ENCODE assay signal across 8 cellular contexts in genomic region chr22:27113211-27114030, GRCh38.
A peak's percentile ranks its signal among the peaks of the same experiment; 100 is the strongest.
DNase-seq lines count a peak whose midpoint lies in the region; TF ChIP-seq lines count a peak whose summit lies in the region.

No MANE protein-coding gene starts in this region.

- H3K9me3 ChIP-seq in adrenal gland (replicated peaks in 1 of 3) (no peaks in the 10 kb centered on the region), stomach smooth muscle (ENCODE audit: control insufficient read depth in 2 of 2, low read length in 2 of 2) (no peaks in the 10 kb centered on the region)
- no peaks in the 10 kb centered on the region for H3K9me3 ChIP-seq in effector memory CD4-positive, alpha-beta T cell (ENCODE audit: control insufficient read depth, low read length)

- intact Hi-C loops in adrenal gland (cut with DNase I) = no loop called here

- TF ChIP-seq POLR2A in adrenal gland (IDR thresholded peaks at IDR 0.05) = no peak

- H3K36me3 ChIP-seq in adrenal gland (replicated peaks in 1 of 2) (no peaks in the 10 kb centered on the region), stomach smooth muscle (ENCODE audit: control insufficient read depth in 2 of 2, insufficient read depth in 2 of 2, low read length in 2 of 2) (no peaks in the 10 kb centered on the region)
- H3K36me3 ChIP-seq in effector memory CD4-positive, alpha-beta T cell (ENCODE audit: control insufficient read depth, insufficient read depth, low read length) = no peaks in the 10 kb centered on the region

- DNase-seq in HT1080 (ENCODE audit: low read depth) (peak; percentile 99), adrenal gland (peak; percentile 71 to 90 (median 87)), inferior parietal cortex (ENCODE audit: extremely low spot score) (peak; percentile 77), NCI-H774 (lab: John Stamatoyannopoulos, UW) (no peak), germinal center (ENCODE audit: low spot score) (no peak)
- no peak for DNase-seq in effector memory CD4-positive, alpha-beta T cell
- DNase-seq in stimulated activated CD4-positive, alpha-beta T cell treated with anti-CD3 and anti-CD28 coated beads, Interleukin-12 subunit alpha, Interleukin-12 subunit beta, amount 100 ng/mL, for 4 hours = no peak

- H3K9ac ChIP-seq in stomach smooth muscle (ENCODE audit: low read length in 2 of 2) = no peak overlapping the region

- 12 to 32% (median 17%) methylated on average over 4 of the region's 4 CpGs for WGBS in adrenal gland, 4 donors

- peaks cover 13 to 19% of the 10 kb centered on the region in 2 donors for H3K4me1 ChIP-seq in adrenal gland (replicated peaks in 1 of 2)
- peaks cover 10% of the 10 kb centered on the region for H3K4me1 ChIP-seq in stomach smooth muscle (ENCODE audit: control insufficient read depth, insufficient read depth, low read length)
- no peaks in the 10 kb centered on the region for H3K4me1 ChIP-seq in effector memory CD4-positive, alpha-beta T cell (ENCODE audit: control insufficient read depth, insufficient read depth, low read length, poor library complexity, severe bottlenecking)

- no peaks in the 10 kb centered on the region for H3K27me3 ChIP-seq in adrenal gland
- H3K27me3 ChIP-seq in stomach smooth muscle (ENCODE audit: control insufficient read depth in 1 of 2, insufficient read depth in 2 of 2, low read length in 2 of 2) = no peaks in the 10 kb centered on the region
- no peaks in the 10 kb centered on the region for H3K27me3 ChIP-seq in effector memory CD4-positive, alpha-beta T cell (replicated peaks; ENCODE audit: control insufficient read depth, insufficient read depth, low read length, poor library complexity, severe bottlenecking)

- H3K4me3 ChIP-seq in adrenal gland = no peak overlapping the region
- H3K4me3 ChIP-seq in stomach smooth muscle (ENCODE audit: low read length in 2 of 2) = no peak overlapping the region
- no peak overlapping the region for H3K4me3 ChIP-seq in effector memory CD4-positive, alpha-beta T cell (ENCODE audit: insufficient read depth, low read depth, low read length, poor library complexity, severe bottlenecking)

- peak in 3 of 6 experiments; percentile 9 to 22 (median 14) for TF ChIP-seq CTCF in adrenal gland (IDR thresholded peaks at IDR 0.05)

- peak overlapping the region in 2 of 5 donors; percentile 65 to 83 for H3K27ac ChIP-seq in adrenal gland
- H3K27ac ChIP-seq in stomach smooth muscle (ENCODE audit: low read length) = peak overlapping the region; percentile 11
- H3K27ac ChIP-seq in effector memory CD4-positive, alpha-beta T cell (ENCODE audit: insufficient read depth, low read length, poor library complexity, severe bottlenecking) = no peak overlapping the region

Comparison
In these comparisons a context has a peak if more than half of its experiments do, and no peak if none do; other contexts are left out.
1. DNase-seq: peak in HT1080 (single experiment), adrenal gland (7 of 7) and inferior parietal cortex (single experiment); none in effector memory CD4-positive, alpha-beta T cell (0 of 3), NCI-H774 (single experiment), stimulated activated CD4-positive, alpha-beta T cell treated with anti-CD3 and anti-CD28 coated beads, Interleukin-12 subunit alpha, Interleukin-12 subunit beta, amount 100 ng/mL, for 4 hours (single experiment) and germinal center (single experiment).